Comparison of ENCODE assay signal across 1 cellular context in the genomic region with DNA sequence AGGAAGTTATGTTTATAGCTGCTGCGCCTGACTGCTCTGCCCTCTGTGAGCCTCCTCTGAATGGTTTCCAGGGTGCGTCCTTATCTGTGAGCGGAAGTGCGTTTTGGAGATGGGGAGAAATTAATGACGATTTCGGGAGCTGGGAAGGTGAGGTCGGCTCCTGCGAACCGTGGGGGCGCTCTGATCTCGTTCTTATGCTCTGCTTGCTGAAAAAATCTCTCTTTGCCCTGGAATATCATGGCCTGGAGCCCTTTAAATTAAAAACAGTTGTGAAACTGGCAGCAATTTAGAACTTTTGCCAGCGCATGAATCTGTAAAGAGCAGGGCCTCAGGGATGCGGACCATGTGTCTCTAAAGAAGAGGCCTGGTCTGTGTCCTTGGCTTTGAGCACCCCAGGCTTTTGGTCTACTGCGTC.
A peak's percentile ranks its signal among the peaks of the same experiment; 100 is the strongest.
TF ChIP-seq lines count a peak whose summit lies in the region.

No MANE protein-coding gene starts in this region.

TF ChIP-seq in SK-N-SH, 30 proteins besides CTCF, POLR2A, EP300 and RAD21 (continued from another document):
- TF ChIP-seq, protein P1, sequence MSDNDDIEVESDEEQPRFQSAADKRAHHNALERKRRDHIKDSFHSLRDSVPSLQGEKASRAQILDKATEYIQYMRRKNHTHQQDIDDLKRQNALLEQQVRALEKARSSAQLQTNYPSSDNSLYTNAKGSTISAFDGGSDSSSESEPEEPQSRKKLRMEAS (IDR thresholded peaks at IDR 0.05; ENCODE audit: low read depth) = 0 out of 2 replicates have a peak, but pooled peaks have one; percentile 18
- no peak for TF ChIP-seq TAF1 (IDR thresholded peaks at IDR 0.05; ENCODE audit: borderline replicate concordance, low read depth, low read length)
- peak; percentile 57 for TF ChIP-seq SMC3 (IDR thresholded peaks at IDR 0.05; ENCODE audit: low read depth, low read length)
- peak; percentile 85 for TF ChIP-seq MXI1 (IDR thresholded peaks at IDR 0.05; ENCODE audit: low read depth, low read length)
TF ChIP-seq in SK-N-SH: peak in this region for 11.
